ENCODE assay signal across 8 cellular contexts in the genomic region with DNA sequence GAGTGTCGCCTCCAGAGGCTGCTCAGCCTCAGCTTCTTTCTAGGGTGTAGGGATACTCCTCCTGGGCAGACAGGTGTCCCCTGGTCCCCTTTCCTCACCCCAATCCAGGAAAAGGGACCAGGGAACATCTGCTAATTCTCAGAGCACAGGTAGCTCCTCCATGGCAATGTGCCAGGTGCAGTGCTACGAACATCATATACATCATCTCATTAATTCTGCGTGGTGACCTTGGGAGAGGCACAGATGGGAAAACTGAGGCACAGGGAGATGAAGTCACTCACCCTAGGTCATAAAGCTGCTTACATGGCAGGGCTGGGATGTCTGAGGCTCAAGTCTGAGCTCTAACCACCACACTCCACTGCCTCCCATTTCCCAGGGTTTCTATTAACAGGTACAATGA. TPM values are rescaled to one million over a fixed set of nuclear protein-coding genes. Genes with fewer than 3 reads are reported as not detected.
A peak's percentile ranks its signal among the peaks of the same experiment; 100 is the strongest.
DNase-seq lines count a peak whose midpoint lies in the region; ATAC-seq and TF ChIP-seq lines count a peak whose summit lies in the region.

No MANE protein-coding gene starts in this region.

- H3K27me3 Mint-ChIP-seq in stimulated activated naive B cell treated with anti-CD40 and anti-IgM and Interleukin-4, amounts not matched to agents 10 μg/mL and 1 μg/mL and 100 μg/mL, for 72 hours: no peaks in the 10 kb centered on the region
- H3K27me3 Mint-ChIP-seq in progenitor cell of endocrine pancreas: no peaks in the 10 kb centered on the region

- H3K27ac Mint-ChIP-seq in stimulated activated naive B cell treated with anti-CD40 and anti-IgM and Interleukin-4, amounts not matched to agents 10 μg/mL and 1 μg/mL and 100 μg/mL, for 72 hours: peak overlapping the region; percentile 85
- no peak overlapping the region for H3K27ac Mint-ChIP-seq in progenitor cell of endocrine pancreas

- no peaks in the 10 kb centered on the region for H3K27me3 ChIP-seq in GM23248 (replicated peaks; ENCODE audit: insufficient read depth)

- peaks cover 41% of the 10 kb centered on the region for H3K4me1 ChIP-seq in GM23248 (ENCODE audit: insufficient read depth)

- H4K20me1 ChIP-seq in GM23248 (ENCODE audit: insufficient read depth): no peaks in the 10 kb centered on the region

- H3K27ac ChIP-seq in GM23248 (0 out of 2 replicates have a peak overlapping the region, but pooled peaks have one; percentile 89), SK-N-MC (peak overlapping the region; percentile 75)

- no peak overlapping the region for H3K4me2 ChIP-seq in GM23248 (ENCODE audit: unreplicated experiment)

- H3K9ac ChIP-seq in GM23248 (no peak overlapping the region), SK-N-MC (ENCODE audit: insufficient read length) (peak overlapping the region; percentile 3)

- no peak overlapping the region for H2AFZ ChIP-seq in GM23248

- H3K9me2 ChIP-seq in GM23248 (ENCODE audit: insufficient read depth): no peaks in the 10 kb centered on the region

- ATAC-seq in stimulated activated naive B cell treated with anti-CD40 and anti-IgM and Interleukin-4, amounts not matched to agents 10 μg/mL and 1 μg/mL and 100 μg/mL, for 72 hours (replicated peaks): no peak
- no peak for ATAC-seq in HG03135 (IDR thresholded peaks at IDR 0.05; ENCODE audit: unreplicated experiment)

- H3K36me3 Mint-ChIP-seq in stimulated activated naive B cell treated with anti-CD40 and anti-IgM and Interleukin-4, amounts not matched to agents 10 μg/mL and 1 μg/mL and 100 μg/mL, for 72 hours: peaks cover 9 to 19% of the 10 kb centered on the region in 2 donors
- peaks cover 2% of the 10 kb centered on the region for H3K36me3 Mint-ChIP-seq in progenitor cell of endocrine pancreas (ENCODE audit: insufficient read depth)

- 62 to 72% methylated on average over 3 of the region's 3 CpGs for WGBS in GM23248 (ENCODE audit: low coverage in 1 of 2, low lambda C conversion rate in 2 of 2, missing lambda C conversion rate in 2 of 2), 2 experiments

- H3K79me2 ChIP-seq in GM23248 (ENCODE audit: insufficient read depth): peaks cover 62% of the 10 kb centered on the region

- no peaks in the 10 kb centered on the region for H3K9me3 Mint-ChIP-seq in stimulated activated naive B cell treated with anti-CD40 and anti-IgM and Interleukin-4, amounts not matched to agents 10 μg/mL and 1 μg/mL and 100 μg/mL, for 72 hours
- no peaks in the 10 kb centered on the region for H3K9me3 Mint-ChIP-seq in progenitor cell of endocrine pancreas (ENCODE audit: low read depth)

- DNase-seq in GM23248 (no peak), SK-N-MC (ENCODE audit: low read depth, low spot score) (no peak), DMS 273 (lab: John Stamatoyannopoulos, UW; ENCODE audit: unreplicated experiment) (no peak), progenitor cell of endocrine pancreas (ENCODE audit: low spot score, unreplicated experiment) (no peak), GF-D8 (lab: John Stamatoyannopoulos, UW) (no peak)
- DNase-seq in stimulated activated naive B cell treated with anti-CD40 and anti-IgM and Interleukin-4, amounts not matched to agents 10 μg/mL and 1 μg/mL and 100 μg/mL, for 72 hours: no peak

- H3K4me3 Mint-ChIP-seq in stimulated activated naive B cell treated with anti-CD40 and anti-IgM and Interleukin-4, amounts not matched to agents 10 μg/mL and 1 μg/mL and 100 μg/mL, for 72 hours: peak overlapping the region; percentile 83 to 89
- H3K4me3 Mint-ChIP-seq in progenitor cell of endocrine pancreas (ENCODE audit: low read depth): no peak overlapping the region

- H3K4me3 ChIP-seq in GM23248: no peak overlapping the region
- peak overlapping the region; percentile 77 for H3K4me3 ChIP-seq in SK-N-MC
- H3K4me3 ChIP-seq in iPS-18c (ENCODE audit: insufficient read depth, low read depth, low read length): 0 out of 2 replicates have a peak overlapping the region, but pooled peaks have one; percentile 11

- H3K36me3 ChIP-seq in GM23248 (ENCODE audit: low read depth) (no peaks in the 10 kb centered on the region), SK-N-MC (ENCODE audit: insufficient read depth, low read length) (no peaks in the 10 kb centered on the region; the same call in 1 of the 2 replicates)

- H3F3A ChIP-seq in GM23248 (ENCODE audit: insufficient read depth): peaks cover 22% of the 10 kb centered on the region

- in situ Hi-C loops in GM23248 (cut with MboI): no loop called here

- H3K4me1 Mint-ChIP-seq in stimulated activated naive B cell treated with anti-CD40 and anti-IgM and Interleukin-4, amounts not matched to agents 10 μg/mL and 1 μg/mL and 100 μg/mL, for 72 hours: peaks cover 52 to 71% of the 10 kb centered on the region in 2 donors
- H3K4me1 Mint-ChIP-seq in progenitor cell of endocrine pancreas (ENCODE audit: low read depth): peaks cover 4% of the 10 kb centered on the region

- H3K9me3 ChIP-seq in GM23248 (ENCODE audit: low read depth) (no peaks in the 10 kb centered on the region), SK-N-MC (ENCODE audit: low read depth, low read length) (no peaks in the 10 kb centered on the region), iPS-18c (ENCODE audit: control insufficient read depth, insufficient read depth, low read length) (no peaks in the 10 kb centered on the region)

- no peak for TF ChIP-seq CTCF in progenitor cell of endocrine pancreas (IDR thresholded peaks at IDR 0.05; ENCODE audit: unreplicated experiment)

RNA-seq across cellular contexts. Expression of a gene that starts 11.7 kb away (rescaled TPM):
- total RNA-seq in GM23248 (2014; rRNA removed; shearing (Covaris generic)): 84.4 and 98.7 TPM in 2 replicates
- polyA plus RNA-seq in GM23248 (2016; fragmentation: Nextera tagmentation; extraction: Ambion mirVana): 28.5 and 32.2 TPM in 2 replicates
- total RNA-seq in progenitor cell of endocrine pancreas: 39.0 and 41.3 TPM in 2 replicates

RNA-seq across cellular contexts. Expression of a gene that starts 30.0 kb away (rescaled TPM):
- total RNA-seq in GM23248 (2014; rRNA removed; shearing (Covaris generic)): 1.3 and 1.8 TPM in 2 replicates
- 3.5 and 3.6 TPM in 2 replicates for polyA plus RNA-seq in GM23248 (2016; fragmentation: Nextera tagmentation; extraction: Ambion mirVana)
- 10.1 and 12.8 TPM in 2 replicates for total RNA-seq in progenitor cell of endocrine pancreas

RNA-seq across cellular contexts. Expression of a gene that starts 41.2 kb away (rescaled TPM):
- 57.4 and 68.5 TPM in 2 replicates for total RNA-seq in GM23248 (2014; rRNA removed; shearing (Covaris generic))
- polyA plus RNA-seq in GM23248 (2016; fragmentation: Nextera tagmentation; extraction: Ambion mirVana): 121 and 128 TPM in 2 replicates
- total RNA-seq in progenitor cell of endocrine pancreas: 57.3 and 58.7 TPM in 2 replicates

RNA-seq across cellular contexts. Expression of a gene that starts 45.3 kb away (rescaled TPM):
- 36.1 and 49.4 TPM in 2 replicates for total RNA-seq in GM23248 (2014; rRNA removed; shearing (Covaris generic))
- polyA plus RNA-seq in GM23248 (2016; fragmentation: Nextera tagmentation; extraction: Ambion mirVana): 122 and 125 TPM in 2 replicates
- total RNA-seq in progenitor cell of endocrine pancreas: 54.1 and 55.4 TPM in 2 replicates

RNA-seq across cellular contexts. Expression of a gene that starts 58.7 kb away (rescaled TPM):
- total RNA-seq in GM23248 (2014; rRNA removed; shearing (Covaris generic)): not detected in 2 replicates
- 0.22 and 0.25 TPM in 2 replicates for polyA plus RNA-seq in GM23248 (2016; fragmentation: Nextera tagmentation; extraction: Ambion mirVana)
- total RNA-seq in progenitor cell of endocrine pancreas: 0.49 and 0.89 TPM in 2 replicates
